Comparison of ENCODE assay signal across 1 cellular context in the genomic region with DNA sequence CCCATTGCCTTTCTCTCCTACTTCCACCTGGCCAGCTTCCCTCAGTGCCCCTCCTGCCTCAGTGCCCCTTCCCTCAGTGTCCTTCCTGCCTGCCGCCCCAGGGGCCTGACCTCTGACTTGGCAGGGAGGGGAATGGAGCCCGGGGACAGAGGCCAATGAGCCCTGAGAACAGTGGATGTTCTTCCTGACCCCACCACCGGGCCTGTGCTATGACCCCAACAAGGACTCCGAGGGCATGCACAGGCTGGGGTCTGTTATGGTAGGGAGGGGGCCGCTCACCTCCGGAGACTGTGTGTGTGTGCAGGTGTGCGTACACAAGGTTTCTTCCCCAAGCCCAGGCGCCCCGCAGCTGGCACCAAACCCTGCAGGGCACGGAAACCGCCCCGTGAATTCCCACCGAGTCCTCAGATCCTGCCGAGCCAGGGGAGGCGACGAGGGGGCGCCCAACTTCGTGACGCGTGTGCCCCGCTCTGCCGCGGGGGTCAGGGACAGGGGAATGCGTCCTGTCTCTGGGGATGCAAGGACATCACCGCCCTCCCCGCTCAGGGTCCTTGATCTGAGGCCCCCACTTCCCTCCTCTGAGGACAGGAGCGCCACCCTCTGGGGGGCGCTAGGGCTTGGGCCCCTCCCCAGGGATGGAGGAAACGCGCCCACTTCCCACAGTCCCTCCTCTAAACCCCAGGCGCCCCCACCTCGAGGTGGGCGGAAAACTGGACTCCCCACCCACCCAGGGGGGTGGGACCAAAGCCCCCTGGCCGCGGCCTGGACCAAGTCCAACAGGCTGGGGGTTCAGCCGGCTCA.
TF ChIP-seq lines count a peak whose summit lies in the region.

No MANE protein-coding gene starts in this region.

TF ChIP-seq in K562, 482 proteins besides CTCF, POLR2A, EP300 and RAD21 (continued from another document):
- no peak for TF ChIP-seq ZNF280A (IDR thresholded peaks at IDR 0.05; ENCODE audit: low read depth, partially characterized antibody)
- no peak for TF ChIP-seq ZNF507 (tag; conservative IDR thresholded peaks at IDR 0.05)
- no peak for TF ChIP-seq ZNF165 (CRISPR knock-in tag; IDR thresholded peaks at IDR 0.05; ENCODE audit: borderline replicate concordance)
- TF ChIP-seq SIN3A (IDR thresholded peaks at IDR 0.05; ENCODE audit: borderline replicate concordance in 2 of 2, control insufficient read depth in 1 of 2, low read depth in 2 of 2, low read length in 2 of 2) = no peak
- TF ChIP-seq STAT5B (CRISPR knock-in tag; IDR thresholded peaks at IDR 0.05) = no peak
- no peak for TF ChIP-seq POLR2AphosphoS5 (IDR thresholded peaks at IDR 0.05; ENCODE audit: control insufficient read depth, insufficient read depth, low read depth, low read length)
- no peak for TF ChIP-seq BRCA1 (IDR thresholded peaks at IDR 0.05)
- 0 out of 2 replicates have a peak, but pooled peaks have one; percentile 21 for TF ChIP-seq BRCA1 (CRISPR knock-in tag; IDR thresholded peaks at IDR 0.05)
- TF ChIP-seq ZNF121 (CRISPR knock-in tag; conservative IDR thresholded peaks at IDR 0.05) = no peak
- TF ChIP-seq HEY1 (CRISPR knock-in tag; IDR thresholded peaks at IDR 0.05; ENCODE audit: borderline replicate concordance) = no peak
- TF ChIP-seq, protein P1, sequence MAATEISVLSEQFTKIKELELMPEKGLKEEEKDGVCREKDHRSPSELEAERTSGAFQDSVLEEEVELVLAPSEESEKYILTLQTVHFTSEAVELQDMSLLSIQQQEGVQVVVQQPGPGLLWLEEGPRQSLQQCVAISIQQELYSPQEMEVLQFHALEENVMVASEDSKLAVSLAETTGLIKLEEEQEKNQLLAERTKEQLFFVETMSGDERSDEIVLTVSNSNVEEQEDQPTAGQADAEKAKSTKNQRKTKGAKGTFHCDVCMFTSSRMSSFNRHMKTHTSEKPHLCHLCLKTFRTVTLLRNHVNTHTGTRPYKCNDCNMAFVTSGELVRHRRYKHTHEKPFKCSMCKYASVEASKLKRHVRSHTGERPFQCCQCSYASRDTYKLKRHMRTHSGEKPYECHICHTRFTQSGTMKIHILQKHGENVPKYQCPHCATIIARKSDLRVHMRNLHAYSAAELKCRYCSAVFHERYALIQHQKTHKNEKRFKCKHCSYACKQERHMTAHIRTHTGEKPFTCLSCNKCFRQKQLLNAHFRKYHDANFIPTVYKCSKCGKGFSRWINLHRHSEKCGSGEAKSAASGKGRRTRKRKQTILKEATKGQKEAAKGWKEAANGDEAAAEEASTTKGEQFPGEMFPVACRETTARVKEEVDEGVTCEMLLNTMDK (IDR thresholded peaks at IDR 0.05; ENCODE audit: borderline replicate concordance, insufficient read depth, low read depth, low read length, poor library complexity, severe bottlenecking) = peak; percentile 78
- no peak for TF ChIP-seq KDM4B (IDR thresholded peaks at IDR 0.05; ENCODE audit: borderline replicate concordance in 2 of 2, low read depth in 1 of 2)
- TF ChIP-seq RBM22 (IDR thresholded peaks at IDR 0.05; ENCODE audit: low read depth, low read length, poor library complexity, severe bottlenecking) = peak; percentile 76
- TF ChIP-seq ZKSCAN1 (IDR thresholded peaks at IDR 0.05; ENCODE audit: low read depth, low read length) = no peak
- TF ChIP-seq CHCHD3 (CRISPR knock-in tag; IDR thresholded peaks at IDR 0.05) = no peak
